In the genomic region with DNA sequence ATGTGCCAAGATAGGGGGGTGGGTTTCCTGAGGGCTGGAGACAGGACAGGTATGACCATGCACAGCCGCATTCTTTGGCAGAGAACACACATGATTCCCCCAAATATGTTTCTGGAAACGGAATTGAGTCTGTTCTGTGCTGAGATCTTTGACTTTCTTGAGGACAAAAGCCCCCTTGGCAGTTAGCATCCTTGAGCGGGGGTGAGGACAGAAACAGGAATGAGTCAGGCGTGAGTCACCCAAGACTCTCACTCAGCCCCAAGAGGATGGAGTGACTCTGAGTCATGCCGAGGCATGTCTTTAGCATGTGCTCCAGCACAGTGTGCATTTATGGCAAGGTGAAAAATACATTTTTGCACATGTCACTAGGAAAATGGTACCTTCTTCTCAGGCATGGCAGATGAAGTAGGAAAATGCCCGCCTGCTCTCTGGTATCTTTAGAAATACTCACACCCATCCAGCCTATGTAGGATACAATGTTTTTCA, we compare ENCODE assay signal across 8 cellular contexts. TPM values are rescaled to one million over a fixed set of nuclear protein-coding genes. Genes with fewer than 3 reads are reported as not detected.
DNase-seq lines count a peak whose midpoint lies in the region; ATAC-seq and TF ChIP-seq lines count a peak whose summit lies in the region.

No MANE protein-coding gene starts in this region.

- TF ChIP-seq POLR2A in upper lobe of left lung (IDR thresholded peaks at IDR 0.05) = no peak

- H3K27ac ChIP-seq in upper lobe of left lung = peak overlapping the region in 2 of 4 donors; percentile 7 to 40

- no peak for TF ChIP-seq EP300 in upper lobe of left lung (IDR thresholded peaks at IDR 0.05)

- no peaks in the 10 kb centered on the region for H3K9me3 ChIP-seq in upper lobe of left lung

- no peaks in the 10 kb centered on the region for H3K36me3 ChIP-seq in upper lobe of left lung

- H3K4me3 ChIP-seq in epithelial cell of proximal tubule (ENCODE audit: low read depth, low read length) (no peak overlapping the region), upper lobe of left lung (no peak overlapping the region)

- H3K27me3 ChIP-seq in upper lobe of left lung = no peaks in the 10 kb centered on the region

- peaks cover 0 to 20% (median 5%) of the 10 kb centered on the region in 4 donors for H3K4me1 ChIP-seq in upper lobe of left lung

- WGBS in upper lobe of left lung, 2 donors = 47 to 67% methylated on average over 5 to 6 of the region's 6 CpGs

- TF ChIP-seq CTCF in epithelial cell of proximal tubule (conservative IDR thresholded peaks at IDR 0.05; ENCODE audit: low read depth, low read length) (no peak), omental fat pad (IDR thresholded peaks at IDR 0.05) (no peak), upper lobe of left lung (IDR thresholded peaks at IDR 0.05) (no peak)

- ATAC-seq in GM21786 (IDR thresholded peaks at IDR 0.05; ENCODE audit: unreplicated experiment) = peak; percentile 86
- ATAC-seq in omental fat pad (ENCODE audit: low FRiP score) = peak; percentile 97
- ATAC-seq in upper lobe of left lung (ENCODE audit: low FRiP score in 2 of 2) = peak; percentile 91 to 94

- peak; percentile 98 for DNase-seq in EL
- peak; percentile 97 for DNase-seq in M059J (ENCODE audit: low read depth)
- peak; percentile 53 to 84 for DNase-seq in activated CD8-positive, alpha-beta memory T cell treated with anti-CD3 and anti-CD28 coated beads for 1 hour (ENCODE audit: extremely low read depth in 1 of 2, low read depth in 1 of 2)
- peak; percentile 78 for DNase-seq in epithelial cell of proximal tubule (ENCODE audit: low read depth)
- DNase-seq in omental fat pad (ENCODE audit: low spot score) = peak; percentile 67
- DNase-seq in upper lobe of left lung = peak in 1 of 2 donors; percentile 85
- DNase-seq in NCI-H524 treated with DMSO at 0.1 percent for 48 hours (lab: John Stamatoyannopoulos, UW) = no peak

RNA-seq across cellular contexts. Expression of gene DAD1, which starts 52.1 kb away (rescaled TPM):
- total RNA-seq in M059J (2014; rRNA removed; shearing (Covaris generic)) = 515 and 811 TPM in 2 replicates
- total RNA-seq in epithelial cell of proximal tubule (330 and 389 TPM in 2 replicates), omental fat pad (100 to 1,000 TPM; 156 to 272 (median 244) TPM), upper lobe of left lung (100 to 1,000 TPM in 4 of 6 donors, 10 to 100 TPM in 1, 1 to 10 TPM in 1; 8.4 to 188 (median 134) TPM)
